In genomic region chr1:33295450-33296081, GRCh38 we compare ENCODE assay signal across 8 cellular contexts.
A peak's percentile ranks its signal among the peaks of the same experiment; 100 is the strongest.
DNase-seq lines count a peak whose midpoint lies in the region; ATAC-seq lines count a peak whose summit lies in the region.

No MANE protein-coding gene starts in this region.

- DNase-seq in D341Med (ENCODE audit: low spot score) (peak; percentile 87), GOT3 (lab: John Stamatoyannopoulos, UW) (peak; percentile 47), NCI-H1436 treated with DMSO at 0.1 percent for 48 hours (lab: John Stamatoyannopoulos, UW) (peak; percentile 9), T-helper 2 cell (peak; percentile 58 to 83 (median 69)), anterior cingulate cortex (lab: John Stamatoyannopoulos, UW) (peak in 56 of 58 donors; percentile 25 to 92 (median 70)), hepatic stellate cell (ENCODE audit: low spot score) (peak; percentile 91), skeletal muscle cell (ENCODE audit: low read depth) (peak; percentile 21)

- no peak overlapping the region for H3K4me3 ChIP-seq in skeletal muscle cell (ENCODE audit: low read depth, low read length)

- ATAC-seq in HG02759 (IDR thresholded peaks at IDR 0.05; ENCODE audit: unreplicated experiment): no peak

Comparison
In these comparisons a context has a peak if more than half of its experiments do, and no peak if none do; other contexts are left out.
1. DNase-seq: peak in every context shown above with its lines; median percentile 91 in hepatic stellate cell; 87 in D341Med; 70 in anterior cingulate cortex; 69 in T-helper 2 cell; 47 in GOT3; 21 in skeletal muscle cell; 9 in NCI-H1436 treated with DMSO at 0.1 percent for 48 hours.